Comparison of ENCODE assay signal across 21 cellular contexts in the genomic region with DNA sequence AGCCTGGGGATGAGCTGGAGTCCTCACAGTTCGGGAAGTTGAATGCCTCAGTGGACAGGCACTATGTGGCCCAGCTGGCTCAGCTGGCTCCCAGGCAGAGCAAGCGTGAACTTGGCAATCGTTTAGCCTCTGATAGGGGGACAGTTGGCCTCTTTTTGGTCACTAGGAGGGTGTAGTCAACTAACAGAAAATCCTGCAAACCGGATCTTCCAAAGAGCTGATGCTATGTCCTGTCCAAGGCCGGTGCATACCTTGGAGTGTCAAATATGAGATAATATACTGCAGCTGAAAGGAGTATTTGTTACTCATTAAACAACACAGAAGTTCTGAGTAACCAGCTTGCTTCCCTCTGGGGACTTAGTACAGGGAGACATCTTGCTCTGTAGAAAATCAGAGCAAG.
DNase-seq lines count a peak whose midpoint lies in the region; ATAC-seq, FAIRE-seq and TF ChIP-seq lines count a peak whose summit lies in the region.
"Had no signal": no experiment of that assay in that cellular context is flagged by ENCODE, and none has a peak within 500 bp of the region (broad histone marks: within the 10 kb centered on the region; RNA-seq: fewer than 3 reads in every experiment).

No MANE protein-coding gene starts in this region.

- no peak for TF ChIP-seq EP300 in A549 (IDR thresholded peaks at IDR 0.05)

- TF ChIP-seq RAD21 in A549 (conservative IDR thresholded peaks at IDR 0.05 in 1 of 2, IDR thresholded peaks at IDR 0.05 in 1 of 2), result no peak

- FAIRE-seq in A549 (lab: Jason Lieb, UNC) (no peak), RCC 7860 (lab: Jason Lieb, UNC) (peak; percentile 61)
- FAIRE-seq: HTR-8/SVneo had no signal

- H3K27me3 Mint-ChIP-seq in nephron (ENCODE audit: low read depth), result peaks cover 12% of the 10 kb centered on the region

- no peak for TF ChIP-seq CTCF in A549 (IDR thresholded peaks at IDR 0.05)
- TF ChIP-seq CTCF in nephron (IDR thresholded peaks at IDR 0.05; ENCODE audit: unreplicated experiment in 3 of 3), result no peak

- DNase-seq in A549 (ENCODE audit: low read depth in 1 of 2, low spot score in 1 of 2), result no peak
- no peak for DNase-seq in RCC 7860 (ENCODE audit: low spot score)
- peak; percentile 6 for DNase-seq in glomerular visceral epithelial cell (ENCODE audit: extremely low spot score)
- DNase-seq in caudate nucleus (lab: John Stamatoyannopoulos, UW), result no peak
- DNase-seq in NCI-H446 treated with DMSO at 0.1 percent for 48 hours (lab: John Stamatoyannopoulos, UW), result no peak
- no peak for DNase-seq in NCI-H146 treated with DMSO at 0.1 percent for 48 hours (lab: John Stamatoyannopoulos, UW; ENCODE audit: unreplicated experiment)
- DNase-seq in activated T-cell treated with anti-CD3 and anti-CD28 coated beads for 4 hours, result no peak
- DNase-seq: C1 segment of cervical spinal cord, DMS79 treated with DMSO at 0.1 percent for 48 hours, H7, Karpas-422, NCI-H1092, NCI-H1436 treated with DMSO at 0.1 percent for 48 hours, NCI-H2081, NCI-H2171 treated with DMSO at 0.1 percent for 48 hours, NCI-H446, Right ventricle myocardium superior had no signal

- no peak overlapping the region for H3K4me3 Mint-ChIP-seq in nephron

- no peaks in the 10 kb centered on the region for H3K9me3 ChIP-seq in A549

- 11% methylated on average over 5 of the region's 5 CpGs for WGBS in A549 (ENCODE audit: missing lambda C conversion rate)

- POLR2A ChIA-PET in A549 (lab: Yijun Ruan, JAX), result no interaction called here

- H3K9me3 Mint-ChIP-seq in nephron, result peaks cover 16% of the 10 kb centered on the region

- peak; percentile 46 to 54; a peak in 4 of 6 replicates for ATAC-seq in A549

- peak overlapping the region; percentile 40 to 48; a peak in 5 of 6 replicates for H3K27ac ChIP-seq in A549
- no peak overlapping the region for H3K27ac ChIP-seq in caudate nucleus (ENCODE audit: low read depth, low read length)
- H3K27ac ChIP-seq: HL-60 had no signal

- no peak for TF ChIP-seq POLR2A in A549 (IDR thresholded peaks at IDR 0.05; ENCODE audit: low read length)

- CTCF ChIA-PET in A549 (lab: Yijun Ruan, JAX), result interaction anchor here (1.0 to 2.0 kb wide), 2 partner anchors 11 to 22 kb away, joined by 5 to 7 read pairs; no protein-coding TSS in a partner anchor

- H3K36me3 Mint-ChIP-seq in nephron (ENCODE audit: low read depth), result no peaks in the 10 kb centered on the region
- H3K36me3 Mint-ChIP-seq: IgD-negative memory B cell had no signal

- H3K4me3 ChIP-seq in A549, result no peak overlapping the region

- peaks cover 18% of the 10 kb centered on the region; the same call in 2 of the 3 replicates for H3K4me1 ChIP-seq in A549

- peak overlapping the region; percentile 48 for H3K4me2 ChIP-seq in A549

- peaks cover 10% of the 10 kb centered on the region for H3K4me1 Mint-ChIP-seq in nephron

- peak overlapping the region; percentile 71 to 90 (median 74) for H3K27ac Mint-ChIP-seq in nephron
- H3K27ac Mint-ChIP-seq: IgD-negative memory B cell had no signal

TF ChIP-seq in A549, 52 proteins besides CTCF, POLR2A, EP300 and RAD21:
- TF ChIP-seq HOXB13 (CRISPR knock-in tag; IDR thresholded peaks at IDR 0.05; ENCODE audit: low read depth) (no peak), CHD4 (IDR thresholded peaks at IDR 0.05; ENCODE audit: borderline replicate concordance) (no peak), MAZ (IDR thresholded peaks at IDR 0.05; ENCODE audit: borderline replicate concordance, low read depth, low read length) (no peak), SMC3 (IDR thresholded peaks at IDR 0.05) (no peak), E2F6 (IDR thresholded peaks at IDR 0.05; ENCODE audit: borderline replicate concordance, low read depth) (no peak), ZSCAN20 (CRISPR knock-in tag; IDR thresholded peaks at IDR 0.05) (no peak), TFCP2L1 (CRISPR knock-in tag; IDR thresholded peaks at IDR 0.05) (no peak), KDM5A (IDR thresholded peaks at IDR 0.05) (no peak), RFX5 (IDR thresholded peaks at IDR 0.05) (no peak), HOXB5 (CRISPR knock-in tag; IDR thresholded peaks at IDR 0.05) (no peak), ELK1 (IDR thresholded peaks at IDR 0.05; ENCODE audit: low read depth, low read length) (no peak), KDM1A (IDR thresholded peaks at IDR 0.05; ENCODE audit: low read depth) (no peak), HMGXB4 (CRISPR knock-in tag; IDR thresholded peaks at IDR 0.05; ENCODE audit: borderline replicate concordance) (no peak)
TF ChIP-seq in A549: peak in this region for 0.
